Comparison of ENCODE assay signal across 8 cellular contexts in the genomic region with DNA sequence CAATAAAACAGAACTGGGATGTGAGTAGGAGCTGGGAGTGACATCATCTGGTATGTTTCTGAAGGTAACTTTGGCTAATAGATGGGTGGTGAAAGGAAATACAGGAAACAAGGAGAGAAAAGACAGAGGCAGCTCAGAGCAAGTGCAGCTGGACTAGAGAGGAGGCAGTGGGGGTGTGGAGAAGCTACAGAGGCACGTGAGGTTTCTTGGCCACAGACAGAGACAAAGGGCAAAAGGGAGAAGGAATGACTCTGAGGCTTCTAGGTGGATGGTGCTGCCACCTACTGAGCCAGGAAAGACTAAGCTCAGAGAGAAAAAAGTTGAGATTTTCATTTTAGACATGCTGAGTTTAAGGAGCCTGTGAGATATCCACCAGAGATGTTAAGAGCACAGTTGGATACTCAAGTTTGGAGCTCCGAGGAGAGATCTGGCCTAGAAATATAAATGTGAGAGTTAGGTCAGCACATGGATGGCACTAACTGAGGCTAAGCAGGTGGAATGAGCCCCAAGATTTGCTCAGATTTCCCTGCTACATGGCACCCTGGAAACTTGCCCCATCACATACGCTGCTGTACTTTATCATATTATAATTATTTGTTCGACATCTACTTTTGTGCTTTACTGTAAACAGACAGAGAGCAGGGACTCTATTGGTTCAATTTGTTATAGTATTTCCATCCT.
DNase-seq lines count a peak whose midpoint lies in the region; ATAC-seq, FAIRE-seq and TF ChIP-seq lines count a peak whose summit lies in the region.

No MANE protein-coding gene starts in this region.

- TF ChIP-seq CTCF in gastrocnemius medialis (IDR thresholded peaks at IDR 0.05 in 4 of 5, conservative IDR thresholded peaks at IDR 0.05 in 1 of 5) = peak in 3 of 5 experiments; percentile 14 to 26 (median 15)

- DNase-seq in GDM1 (lab: John Stamatoyannopoulos, UW) (peak; percentile 32), HTR-8/SVneo (ENCODE audit: insufficient read length, low spot score) (peak; percentile 24), glomerular visceral epithelial cell (ENCODE audit: extremely low spot score) (peak; percentile 61), gastrocnemius medialis (peak in 1 of 2 donors; percentile 16), GM12892 (ENCODE audit: insufficient read length) (no peak)
- DNase-seq in activated CD4-positive, alpha-beta T cell treated with anti-CD3 and anti-CD28 coated beads, Interleukin-2, amount 10 ng/mL, durations not matched to agents 24 days and 14 days = no peak

- no peaks in the 10 kb centered on the region for H3K9me3 ChIP-seq in gastrocnemius medialis

- FAIRE-seq in HTR-8/SVneo (lab: Jason Lieb, UNC) (no peak), GM12892 (lab: Jason Lieb, UNC) (no peak)

- peaks cover 3% of the 10 kb centered on the region for H3K4me1 Mint-ChIP-seq in activated CD4-positive, alpha-beta T cell treated with anti-CD3 and anti-CD28 coated beads, Interleukin-2, amount 10 ng/mL, durations not matched to agents 24 days and 14 days

- no peak overlapping the region for H3K27ac ChIP-seq in gastrocnemius medialis

- no peaks in the 10 kb centered on the region for H3K4me1 ChIP-seq in gastrocnemius medialis

- no peaks in the 10 kb centered on the region for H3K36me3 ChIP-seq in gastrocnemius medialis

- TF ChIP-seq POLR2A in gastrocnemius medialis (IDR thresholded peaks at IDR 0.05) (no peak), GM12892 (IDR thresholded peaks at IDR 0.05; ENCODE audit: low read depth, low read length) (no peak)

- H3K36me3 Mint-ChIP-seq in activated CD4-positive, alpha-beta T cell treated with anti-CD3 and anti-CD28 coated beads, Interleukin-2, amount 10 ng/mL, durations not matched to agents 24 days and 14 days (ENCODE audit: low read depth) = no peaks in the 10 kb centered on the region

- no peaks in the 10 kb centered on the region for H3K27me3 ChIP-seq in gastrocnemius medialis

- peaks cover 4% of the 10 kb centered on the region for H3K9me3 Mint-ChIP-seq in activated CD4-positive, alpha-beta T cell treated with anti-CD3 and anti-CD28 coated beads, Interleukin-2, amount 10 ng/mL, durations not matched to agents 24 days and 14 days

- ATAC-seq in GM19463 (IDR thresholded peaks at IDR 0.05; ENCODE audit: unreplicated experiment) = peak; percentile 88
- ATAC-seq in SK-N-SH treated with all-trans-retinoic acid at 6 μM for 48 hours = peak; percentile 96
- peak; percentile 42 to 61 for ATAC-seq in gastrocnemius medialis

- in situ Hi-C loops in gastrocnemius medialis (cut with MboI; ENCODE audit: low sequenced_read_pairs in 4 of 4) = no loop called here

- intact Hi-C loops in gastrocnemius medialis (cut with DNase I; ENCODE audit: low total_unique reads) = loop anchor here (1.0 kb wide), 1 partner anchor 103 kb away; no protein-coding TSS in a partner anchor
- intact Hi-C loops in activated CD4-positive, alpha-beta T cell treated with anti-CD3 and anti-CD28 coated beads, Interleukin-2, amount 10 ng/mL, durations not matched to agents 24 days and 14 days (cut with micrococcal nuclease) = loop anchor here (5.0 kb wide), 1 partner anchor 113 kb away; no protein-coding TSS in a partner anchor

- no peak overlapping the region for H3K4me3 Mint-ChIP-seq in activated CD4-positive, alpha-beta T cell treated with anti-CD3 and anti-CD28 coated beads, Interleukin-2, amount 10 ng/mL, durations not matched to agents 24 days and 14 days

- H3K4me3 ChIP-seq in gastrocnemius medialis = no peak overlapping the region

- peaks cover 1% of the 10 kb centered on the region for H3K27me3 Mint-ChIP-seq in activated CD4-positive, alpha-beta T cell treated with anti-CD3 and anti-CD28 coated beads, Interleukin-2, amount 10 ng/mL, durations not matched to agents 24 days and 14 days

- H3K27ac Mint-ChIP-seq in activated CD4-positive, alpha-beta T cell treated with anti-CD3 and anti-CD28 coated beads, Interleukin-2, amount 10 ng/mL, durations not matched to agents 24 days and 14 days = no peak overlapping the region

TF ChIP-seq in SK-N-SH treated with all-trans-retinoic acid at 6 μM for 48 hours, 23 proteins besides CTCF, POLR2A, EP300 and RAD21:
- TF ChIP-seq BACH2 (CRISPR knock-in tag; IDR thresholded peaks at IDR 0.05; ENCODE audit: borderline replicate concordance) (no peak), CSDC2 (CRISPR knock-in tag; IDR thresholded peaks at IDR 0.05) (0 out of 2 replicates have a peak, but pooled peaks have one; percentile 16), ISL1 (CRISPR knock-in tag; IDR thresholded peaks at IDR 0.05) (no peak)
TF ChIP-seq in SK-N-SH treated with all-trans-retinoic acid at 6 μM for 48 hours: peak in this region for 1.

Comparison
In these comparisons a context has a peak if more than half of its experiments do, and no peak if none do; other contexts are left out.
1. DNase-seq: peak in GDM1 (single experiment), HTR-8/SVneo (single experiment) and glomerular visceral epithelial cell (single experiment); none in activated CD4-positive, alpha-beta T cell treated with anti-CD3 and anti-CD28 coated beads, Interleukin-2, amount 10 ng/mL, durations not matched to agents 24 days and 14 days (single experiment) and GM12892 (single experiment).
2. Peak in every context shown above with its lines, with median percentiles within 50 percentile points of each other: ATAC-seq.